8 cellular contexts compared by ENCODE assay signal in the genomic region with DNA sequence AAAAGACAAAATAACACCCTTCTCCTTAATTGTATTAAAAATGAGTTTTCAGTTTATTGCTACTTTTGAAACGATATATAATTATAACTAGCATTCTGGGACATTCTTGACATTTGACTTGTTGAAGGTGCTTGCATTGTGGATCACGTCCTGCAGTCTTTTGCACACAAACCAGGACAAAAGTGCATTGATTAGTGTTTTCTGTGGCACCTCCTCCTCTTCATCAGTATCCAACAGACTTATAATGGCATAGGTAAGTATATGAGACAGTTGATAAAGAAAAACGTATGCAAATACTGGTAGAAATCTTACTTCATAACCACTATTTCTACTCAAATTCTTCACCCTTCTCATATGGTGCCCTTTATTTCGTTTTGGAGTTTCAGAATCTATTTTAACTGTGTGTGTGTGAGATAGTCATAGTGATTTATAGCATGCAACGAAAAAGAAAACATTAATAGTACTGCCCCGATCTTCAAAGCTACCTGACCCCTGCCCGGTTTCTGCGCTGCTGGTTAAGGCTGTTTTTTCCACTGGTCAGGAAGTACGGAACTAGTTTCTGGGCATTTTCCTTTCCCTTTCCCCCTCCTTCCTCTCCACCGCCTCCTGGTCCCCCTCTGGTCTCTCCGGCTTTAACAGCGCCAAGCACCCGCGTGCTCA. TPM values are rescaled to one million over a fixed set of nuclear protein-coding genes. Genes with fewer than 3 reads are reported as not detected.
DNase-seq lines count a peak whose midpoint lies in the region; ATAC-seq, FAIRE-seq and TF ChIP-seq lines count a peak whose summit lies in the region.

No MANE protein-coding gene starts in this region.

- H3K27ac Mint-ChIP-seq in mesothelial cell of epicardium: peak overlapping the region; percentile 98

- H3K4me1 Mint-ChIP-seq in mesothelial cell of epicardium: peaks cover 25% of the 10 kb centered on the region

- H3K27me3 Mint-ChIP-seq in mesothelial cell of epicardium (ENCODE audit: low read depth): peaks cover 10% of the 10 kb centered on the region

- peak overlapping the region; percentile 75 for H3K4me3 ChIP-seq in GM08714 (ENCODE audit: low read length)
- H3K4me3 ChIP-seq in HL-60 (replicated peaks; ENCODE audit: insufficient read depth, low read length): peak overlapping the region; percentile 77
- peak overlapping the region; percentile 89 to 92 for H3K4me3 ChIP-seq in cardiac fibroblast (replicated peaks in 1 of 2; ENCODE audit: low read depth in 2 of 2, low read length in 2 of 2)

- peak; percentile 15 for ATAC-seq in GM21423 (IDR thresholded peaks at IDR 0.05; ENCODE audit: unreplicated experiment)

- DNase-seq in HL-60 (ENCODE audit: low read depth in 1 of 2, low spot score in 1 of 2) (no peak), cardiac fibroblast (ENCODE audit: low read depth in 2 of 2) (no peak), mesothelial cell of epicardium (ENCODE audit: low spot score in 2 of 2, unreplicated experiment in 2 of 2) (no peak), HCEC 1CT (no peak), frontal cortex (ENCODE audit: low spot score in 2 of 2) (no peak)
- no peak for DNase-seq in stimulated activated naive CD4-positive, alpha-beta T cell treated with Interleukin-2 at 50 U/mL for 16 hours (lab: John Stamatoyannopoulos, UW)

- TF ChIP-seq CTCF in HL-60 (IDR thresholded peaks at IDR 0.05; ENCODE audit: insufficient read depth, low read length) (no peak), cardiac fibroblast (IDR thresholded peaks at IDR 0.05; ENCODE audit: low read depth, low read length) (no peak), mesothelial cell of epicardium (IDR thresholded peaks at IDR 0.05; ENCODE audit: unreplicated experiment) (no peak)

- H3K27me3 ChIP-seq in HL-60 (ENCODE audit: insufficient read depth, poor library complexity, severe bottlenecking): no peaks in the 10 kb centered on the region

- H3K36me3 Mint-ChIP-seq in mesothelial cell of epicardium: peaks cover 3% of the 10 kb centered on the region

- H3K4me3 Mint-ChIP-seq in mesothelial cell of epicardium: peak overlapping the region; percentile 96

- peak overlapping the region; percentile 87 for H3K27ac ChIP-seq in HL-60 (replicated peaks)

- no peaks in the 10 kb centered on the region for H3K9me3 Mint-ChIP-seq in mesothelial cell of epicardium

- FAIRE-seq in frontal cortex (lab: Jason Lieb, UNC): no peak

RNA-seq across cellular contexts. Expression of a gene that starts 0.6 kb away (rescaled TPM):
- total RNA-seq in mesothelial cell of epicardium (36.6 to 37.8 TPM (median 37.1 TPM) in 3 replicates), frontal cortex (51.0 TPM)
